Comparison of ENCODE assay signal across 21 cellular contexts in genomic region chr1:201344206-201345080, GRCh38. TPM values are rescaled to one million over a fixed set of nuclear protein-coding genes. Genes with fewer than 3 reads are reported as not detected.
DNase-seq lines count a peak whose midpoint lies in the region; ATAC-seq, FAIRE-seq and TF ChIP-seq lines count a peak whose summit lies in the region.
"Had no signal": no experiment of that assay in that cellular context is flagged by ENCODE, and none has a peak within 500 bp of the region (broad histone marks: within the 10 kb centered on the region; RNA-seq: fewer than 3 reads in every experiment).

No MANE protein-coding gene starts in this region.

- CTCF ChIA-PET in HEK293 (lab: Yijun Ruan, JAX) = interaction anchor here (0.8 to 4.8 kb wide), 5 partner anchors 18 to 90 kb away, joined by 4 to 44 read pairs (median 5); no protein-coding TSS in a partner anchor

- H3K4me3 Mint-ChIP-seq in chondrocyte (ENCODE audit: unreplicated experiment) (no peak overlapping the region), glutamatergic neuron (ENCODE audit: unreplicated experiment) (no peak overlapping the region), T-helper 17 cell (no peak overlapping the region)
- H3K4me3 Mint-ChIP-seq: HFFc6 had no signal

- peaks cover 10% of the 10 kb centered on the region for H3K9me3 Mint-ChIP-seq in chondrocyte (ENCODE audit: low read depth)
- peaks cover 1% of the 10 kb centered on the region for H3K9me3 Mint-ChIP-seq in glutamatergic neuron (ENCODE audit: unreplicated experiment)
- H3K9me3 Mint-ChIP-seq: HFFc6 had no signal

- DNase-seq in chondrocyte (ENCODE audit: low spot score) = peak; percentile 35
- DNase-seq in glutamatergic neuron = peak; percentile 8
- no peak for DNase-seq in stimulated activated CD4-positive, alpha-beta T cell treated with anti-CD3 and anti-CD28 coated beads, Interleukin-4, amount 100 ng/mL, for 4 hours
- DNase-seq in urothelium cell line (ENCODE audit: low spot score) = no peak
- no peak for DNase-seq in T-helper 17 cell
- DNase-seq: DMS79 treated with DMSO at 0.1 percent for 48 hours, HFFc6, KG1, MV-4-11, NCI-H1417, NCI-H187 treated with DMSO at 0.1 percent for 48 hours, NCI-H2227 treated with DMSO at 0.1 percent for 48 hours, NCI-H524 treated with DMSO at 0.1 percent for 48 hours, RPMI8226 had no signal

- H3K9me3 ChIP-seq in HEK293 (ENCODE audit: control insufficient read depth, insufficient read depth, low read depth, low read length) (no peaks in the 10 kb centered on the region), T-helper 17 cell (ENCODE audit: control insufficient read depth, low read length, poor library complexity, severe bottlenecking) (no peaks in the 10 kb centered on the region)

- H3K4me1 Mint-ChIP-seq in chondrocyte (ENCODE audit: low read depth) (peaks cover 7% of the 10 kb centered on the region), glutamatergic neuron (ENCODE audit: low read depth, unreplicated experiment) (peaks cover 13% of the 10 kb centered on the region), T-helper 17 cell (peaks cover 2% of the 10 kb centered on the region)

- no peak for TF ChIP-seq CTCF in HEK293 (tag by site-specific recombination; IDR thresholded peaks at IDR 0.05)
- TF ChIP-seq CTCF in chondrocyte (IDR thresholded peaks at IDR 0.05) = no peak
- no peak for TF ChIP-seq CTCF in glutamatergic neuron (IDR thresholded peaks at IDR 0.05; ENCODE audit: partially characterized antibody, unreplicated experiment)

- H3K27me3 Mint-ChIP-seq in chondrocyte (ENCODE audit: low read depth) (peaks cover 11% of the 10 kb centered on the region), glutamatergic neuron (ENCODE audit: unreplicated experiment) (peaks cover 2% of the 10 kb centered on the region), T-helper 17 cell (peaks cover 23% of the 10 kb centered on the region)

- H3K4me3 ChIP-seq in HEK293 (ENCODE audit: low read depth, low read length) (no peak overlapping the region), skin epidermis (no peak overlapping the region)
- H3K4me3 ChIP-seq: BLaER1 treated with 17β-estradiol and CSF1 and Interleukin-3, amounts not matched to agents 10 nM and 100 nM had no signal

- no peaks in the 10 kb centered on the region for H3K4me1 ChIP-seq in HEK293 (ENCODE audit: control insufficient read depth, insufficient read depth, low read length)

- FAIRE-seq in urothelium cell line (lab: Jason Lieb, UNC) = no peak
- FAIRE-seq: H54 had no signal

- H3K27ac Mint-ChIP-seq in chondrocyte (ENCODE audit: unreplicated experiment) (no peak overlapping the region), glutamatergic neuron (ENCODE audit: unreplicated experiment) (no peak overlapping the region), T-helper 17 cell (no peak overlapping the region)
- H3K27ac Mint-ChIP-seq: HFFc6 had no signal

- H3K36me3 ChIP-seq in HEK293 (ENCODE audit: control insufficient read depth in 2 of 2, insufficient read depth in 1 of 2, low read length in 2 of 2) = no peaks in the 10 kb centered on the region
- H3K36me3 ChIP-seq: BLaER1 treated with 17β-estradiol and CSF1 and Interleukin-3, amounts not matched to agents 10 nM and 100 nM had no signal

- H3K36me3 Mint-ChIP-seq in chondrocyte (ENCODE audit: low read depth) = peaks cover 7% of the 10 kb centered on the region
- H3K36me3 Mint-ChIP-seq in glutamatergic neuron (ENCODE audit: unreplicated experiment) = no peaks in the 10 kb centered on the region
- peaks cover 3% of the 10 kb centered on the region for H3K36me3 Mint-ChIP-seq in T-helper 17 cell (ENCODE audit: low read depth)

- POLR2A ChIA-PET in HEK293 (lab: Yijun Ruan, JAX) = no interaction called here

- H3K27ac ChIP-seq in HEK293 (ENCODE audit: extremely low read depth, low read depth, low read length) = no peak overlapping the region
- peak overlapping the region in 17 of 21 experiments; percentile 4 to 88 (median 69) for H3K27ac ChIP-seq in skin epidermis
- H3K27ac ChIP-seq: BLaER1 treated with 17β-estradiol and CSF1 and Interleukin-3, amounts not matched to agents 10 nM and 100 nM had no signal

- ATAC-seq in GM18868 (IDR thresholded peaks at IDR 0.05; ENCODE audit: unreplicated experiment) (no peak), T-helper 17 cell (no peak)

TF ChIP-seq in HEK293, 187 proteins besides CTCF, POLR2A, EP300 and RAD21:
- TF ChIP-seq ZNF449 (tag by site-specific recombination; IDR thresholded peaks at IDR 0.05) = no peak
- TF ChIP-seq KLF1 (tag by site-specific recombination; IDR thresholded peaks at IDR 0.05) = peak; percentile 57; the same call in 1 of the 2 replicates
- peak; percentile 46 for TF ChIP-seq ZFHX2 (tag by site-specific recombination; conservative IDR thresholded peaks at IDR 0.05)
- TF ChIP-seq ZFP41 (tag by site-specific recombination; IDR thresholded peaks at IDR 0.05; ENCODE audit: borderline replicate concordance) = no peak
- TF ChIP-seq SCRT1 (tag by site-specific recombination; IDR thresholded peaks at IDR 0.05; ENCODE audit: borderline replicate concordance) = no peak
- TF ChIP-seq ZNF518A (tag by site-specific recombination; conservative IDR thresholded peaks at IDR 0.05; ENCODE audit: low read depth) = no peak

RNA-seq across cellular contexts. Expression of gene TNNT2, which starts 33.0 kb away (rescaled TPM):
- total RNA-seq in chondrocyte (20.3 to 21.6 TPM (median 21.2 TPM) in 3 replicates), glutamatergic neuron (ENCODE audit: unreplicated experiment) (not detected), T-helper 17 cell (not detected)
- total RNA-seq: HFFc6, SK-MEL-5 had no signal

RNA-seq across cellular contexts. Expression of gene LAD1, which starts 54.7 kb away (rescaled TPM):
- total RNA-seq in chondrocyte (0.17 to 0.34 TPM in 2 of 3 replicates, not detected in the other), glutamatergic neuron (ENCODE audit: unreplicated experiment) (0.25 TPM), T-helper 17 cell (not detected)
- total RNA-seq: A673, HFFc6 had no signal

Comparison
In these comparisons a context has a peak if more than half of its experiments do, and no peak if none do; other contexts are left out.
1. DNase-seq: peak in chondrocyte (single experiment) and glutamatergic neuron (single experiment); none in stimulated activated CD4-positive, alpha-beta T cell treated with anti-CD3 and anti-CD28 coated beads, Interleukin-4, amount 100 ng/mL, for 4 hours (0 of 2), urothelium cell line (single experiment) and T-helper 17 cell (0 of 3).
2. RNA of gene TNNT2, which starts 33.0 kb away (total RNA-seq): 20.3 to 21.6 TPM in chondrocyte; not detected in glutamatergic neuron (single experiment) and not detected in T-helper 17 cell; every median in the first group is over 10 times any median in the second.